In genomic region chr1:1429671-1430073, GRCh38 we compare ENCODE assay signal across 1 cellular context.
TF ChIP-seq lines count a peak whose summit lies in the region.

No MANE protein-coding gene starts in this region.

TF ChIP-seq in IMR-90, 13 proteins besides CTCF, POLR2A, EP300 and RAD21:
- no peak for TF ChIP-seq SMC3 (IDR thresholded peaks at IDR 0.05; ENCODE audit: low read depth, low read length)
- TF ChIP-seq ELK1 (IDR thresholded peaks at IDR 0.05; ENCODE audit: borderline replicate concordance, low read depth, low read length), result no peak
- TF ChIP-seq MXI1 (IDR thresholded peaks at IDR 0.05; ENCODE audit: borderline replicate concordance, low read depth, low read length), result no peak
- TF ChIP-seq FOS (IDR thresholded peaks at IDR 0.05; ENCODE audit: low read depth, low read length), result no peak
- TF ChIP-seq CEBPB (IDR thresholded peaks at IDR 0.05; ENCODE audit: low read depth, low read length), result no peak
- no peak for TF ChIP-seq USF2 (IDR thresholded peaks at IDR 0.05; ENCODE audit: low read depth, low read length)
- no peak for TF ChIP-seq MAZ (IDR thresholded peaks at IDR 0.05; ENCODE audit: borderline replicate concordance, low read depth, low read length)
- no peak for TF ChIP-seq NFE2L2 (IDR thresholded peaks at IDR 0.05; ENCODE audit: low read depth, low read length)
- TF ChIP-seq RFX5 (IDR thresholded peaks at IDR 0.05; ENCODE audit: low read depth, low read length), result no peak
- no peak for TF ChIP-seq CHD1 (IDR thresholded peaks at IDR 0.05; ENCODE audit: low read depth, low read length)
- no peak for TF ChIP-seq BHLHE40 (IDR thresholded peaks at IDR 0.05; ENCODE audit: low read depth, low read length)
- no peak for TF ChIP-seq MAFK (IDR thresholded peaks at IDR 0.05; ENCODE audit: low read depth, low read length)
- TF ChIP-seq RCOR1 (IDR thresholded peaks at IDR 0.05; ENCODE audit: insufficient replicate concordance, low read length), result no peak
TF ChIP-seq in IMR-90: peak in this region for 0.
